ENCODE assay signal across 15 cellular contexts in the genomic region with DNA sequence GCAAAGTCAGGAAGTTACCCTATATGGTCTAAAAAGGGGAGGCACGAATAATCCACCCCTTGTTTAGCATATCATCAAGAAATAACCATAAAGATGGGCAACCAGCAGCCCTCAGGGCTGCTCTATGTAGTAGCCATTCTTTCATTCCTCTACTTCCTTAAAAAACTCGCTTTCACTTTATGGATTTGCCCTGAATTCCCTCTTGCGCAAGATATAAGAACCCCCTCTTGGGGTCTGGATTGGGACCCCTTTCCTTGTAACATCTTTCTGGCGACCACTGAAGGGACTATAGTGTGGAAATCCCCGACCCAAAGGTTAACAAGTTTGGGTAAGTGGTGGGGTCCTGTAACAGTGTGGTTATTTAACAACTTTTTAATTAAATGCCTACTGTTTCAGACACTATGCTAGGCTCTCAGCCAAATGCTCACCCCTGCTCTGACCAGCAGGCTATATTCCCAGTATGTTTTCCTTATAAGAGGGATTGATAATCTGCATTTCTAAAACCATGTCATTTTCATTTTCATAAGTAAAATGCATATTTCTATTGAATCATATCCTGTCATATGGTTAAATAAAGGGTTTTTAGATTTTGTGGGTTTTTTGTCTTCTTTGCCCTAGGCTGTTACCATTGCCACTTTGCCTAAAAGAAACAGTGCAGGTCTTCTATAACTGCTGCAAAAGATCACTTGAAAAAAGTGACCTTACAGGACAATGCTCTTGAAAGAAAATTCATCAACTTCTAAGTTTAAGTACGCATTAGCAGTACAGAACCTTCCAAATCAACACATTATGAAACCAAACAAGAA.
"Had no signal": no experiment of that assay in that cellular context is flagged by ENCODE, and none has a peak within 500 bp of the region (broad histone marks: within the 10 kb centered on the region; RNA-seq: fewer than 3 reads in every experiment).

No MANE protein-coding gene starts in this region.

- ATAC-seq: heart right ventricle, T-cell had no signal

- H3K36me3 ChIP-seq: colonic mucosa, heart right ventricle, left ventricle myocardium inferior, uterus had no signal

- H3K9me3 Mint-ChIP-seq: memory B cell, T-cell had no signal

- H3K9me3 ChIP-seq: colonic mucosa, heart right ventricle, left ventricle myocardium inferior, SJSA1, uterus had no signal

- H3K4me1 ChIP-seq: colonic mucosa, heart right ventricle, SJSA1, uterus had no signal

- H3K4me3 Mint-ChIP-seq: memory B cell, nephron progenitor cell, T-cell had no signal

- DNase-seq: activated CD4-positive, alpha-beta T cell treated with anti-CD3 and anti-CD28 coated beads, Interleukin-2, amount 50 U/mL, for 48 hours; activated CD4-positive, CD25-positive, alpha-beta regulatory T cell; activated CD8-positive, alpha-beta memory T cell treated with anti-CD3 and anti-CD28 coated beads, Interleukin-2, amount 50 U/mL, for 48 hours; activated effector memory CD4-positive, alpha-beta T cell treated with anti-CD3 and anti-CD28 coated beads, Interleukin-2, amount 50 U/mL, for 16 hours; colonic mucosa; heart right ventricle; kidney; left ventricle myocardium inferior; nephron progenitor cell; stimulated activated CD4-positive, alpha-beta T cell treated with anti-CD3 and anti-CD28 coated beads, Interleukin-4, amount 100 ng/mL, for 1 hour; stimulated activated CD8-positive, alpha-beta memory T cell treated with anti-CD3 and anti-CD28 coated beads, Interleukin-4, amount 100 ng/mL, for 48 hours; T-cell; uterus had no signal

- H3K27ac ChIP-seq: colonic mucosa, heart right ventricle, left ventricle myocardium inferior, SJSA1, uterus had no signal

- H3K27ac Mint-ChIP-seq: memory B cell, nephron progenitor cell, T-cell had no signal

- H3K4me3 ChIP-seq: colonic mucosa, heart right ventricle, left ventricle myocardium inferior, SJSA1, uterus had no signal

- H3K27me3 Mint-ChIP-seq: memory B cell, T-cell had no signal

- H3K27me3 ChIP-seq: colonic mucosa, heart right ventricle, SJSA1, uterus had no signal
